ENCODE assay signal across 8 cellular contexts in genomic region chr11:8963569-8964323, GRCh38. TPM values are rescaled to one million over a fixed set of nuclear protein-coding genes. Genes with fewer than 3 reads are reported as not detected.
DNase-seq lines count a peak whose midpoint lies in the region; ATAC-seq and TF ChIP-seq lines count a peak whose summit lies in the region.

No MANE protein-coding gene starts in this region.

- H3K4me3 ChIP-seq in PC-9 (peak overlapping the region; percentile 59), fibroblast of pulmonary artery (replicated peaks; ENCODE audit: low read depth, low read length) (peak overlapping the region; percentile 90), neuron (ENCODE audit: low read length) (peak overlapping the region; percentile 94), suprapubic skin (peak overlapping the region; percentile 72)

- H3F3A ChIP-seq in PC-9 (ENCODE audit: insufficient read depth, low read depth) = no peaks in the 10 kb centered on the region

- intact Hi-C loops in PC-9 (cut with micrococcal nuclease; ENCODE audit: unreplicated experiment) = loop anchor here (1.0 to 10.0 kb wide), 3 partner anchors 176 to 739 kb away; no protein-coding TSS in a partner anchor

- no peaks in the 10 kb centered on the region for H4K20me1 ChIP-seq in PC-9 (ENCODE audit: insufficient read depth)

- TF ChIP-seq CTCF in PC-9 (conservative IDR thresholded peaks at IDR 0.05) (no peak), fibroblast of pulmonary artery (IDR thresholded peaks at IDR 0.05; ENCODE audit: low read length, missing control alignments) (no peak), suprapubic skin (IDR thresholded peaks at IDR 0.05) (no peak)

- H3K4me1 ChIP-seq in PC-9 (replicated peaks; ENCODE audit: insufficient read depth) (peaks cover 15% of the 10 kb centered on the region), neuron (ENCODE audit: insufficient read depth, low read length) (peaks cover 10% of the 10 kb centered on the region), suprapubic skin (peaks cover 35% of the 10 kb centered on the region)

- no TSS peak for BruUV-seq in PC-9 (replicated peaks; lab: Mats Ljungman, UMichigan)

- H3K79me2 ChIP-seq in PC-9 (ENCODE audit: low read depth) = peaks cover 28% of the 10 kb centered on the region

- CTCF ChIA-PET in PC-9 (lab: Charles Lee) = no interaction called here

- H3K36me3 ChIP-seq in PC-9 (ENCODE audit: low read depth) (no peaks in the 10 kb centered on the region), neuron (ENCODE audit: insufficient read depth, low read length) (no peaks in the 10 kb centered on the region), suprapubic skin (no peaks in the 10 kb centered on the region)

- H3K4me2 ChIP-seq in PC-9 = peak overlapping the region; percentile 92

- peak overlapping the region; percentile 90 for H2AFZ ChIP-seq in PC-9
- peak overlapping the region; percentile 65 for H2AFZ ChIP-seq in neuron (ENCODE audit: low read depth, low read length)

- peak; percentile 57 for ATAC-seq in GM21526 (IDR thresholded peaks at IDR 0.05; ENCODE audit: low FRiP score, unreplicated experiment)

- POLR2A ChIA-PET in PC-9 (lab: Charles Lee; ENCODE audit: unreplicated experiment) = interaction anchor here (0.5 kb wide), 1 partner anchor 246 kb away, joined by 3 read pairs; no protein-coding TSS in a partner anchor

- no peak overlapping the region for H3K27ac ChIP-seq in PC-9
- peak overlapping the region; percentile 97 for H3K27ac ChIP-seq in suprapubic skin

- no peaks in the 10 kb centered on the region for H3K9me2 ChIP-seq in PC-9 (ENCODE audit: insufficient read depth)

- DNase-seq in DMS 273 treated with DMSO at 0.1 percent for 48 hours (lab: John Stamatoyannopoulos, UW) = peak; percentile 29
- DNase-seq in HuH-7 (ENCODE audit: low spot score) = peak; percentile 77
- DNase-seq in PC-9 = peak; percentile 68 to 74
- peak; percentile 64 for DNase-seq in activated T-helper 9 cell treated with anti-CD3 and anti-CD28 coated beads, Interleukin-2, amount 50 U/mL, for 16 hours (ENCODE audit: low read depth)
- peak; percentile 63 for DNase-seq in fibroblast of pulmonary artery (ENCODE audit: low read depth)
- peak; percentile 90 to 92 for DNase-seq in suprapubic skin (ENCODE audit: low spot score in 2 of 2)

- WGBS in suprapubic skin = 5% methylated on average over 20 of the region's 39 CpGs

- H3K27me3 ChIP-seq in PC-9 (ENCODE audit: insufficient read depth, low read depth) = no peaks in the 10 kb centered on the region
- H3K27me3 ChIP-seq in neuron (ENCODE audit: insufficient read depth, low read length) = no peaks in the 10 kb centered on the region
- H3K27me3 ChIP-seq in suprapubic skin = no peaks in the 10 kb centered on the region

- H3K9me3 ChIP-seq in PC-9 (ENCODE audit: insufficient read depth, low read depth) = no peaks in the 10 kb centered on the region
- H3K9me3 ChIP-seq in neuron (ENCODE audit: low read length) = no peaks in the 10 kb centered on the region
- no peaks in the 10 kb centered on the region for H3K9me3 ChIP-seq in suprapubic skin

- TF ChIP-seq EP300 in suprapubic skin (IDR thresholded peaks at IDR 0.05) = no peak

- TF ChIP-seq POLR2A in suprapubic skin (IDR thresholded peaks at IDR 0.05) = no peak

RNA-seq across cellular contexts. Expression of gene TMEM9B, which starts 0.5 kb away (rescaled TPM):
- 12.0 and 13.4 TPM in 2 replicates for total RNA-seq in PC-9 (2021)
- total RNA-seq in suprapubic skin = 10 to 100 TPM; 27.4 to 63.9 (median 45.5) TPM

RNA-seq across cellular contexts. Expression of gene ASCL3, which starts 20.9 kb away (rescaled TPM):
- total RNA-seq in PC-9 (2021) = not detected in 2 replicates
- not detected for total RNA-seq in suprapubic skin

RNA-seq across cellular contexts. Expression of gene C11orf16, which starts 31.0 kb away (rescaled TPM):
- total RNA-seq in PC-9 (2021) (not detected in 2 replicates), suprapubic skin (not detected)

RNA-seq across cellular contexts. Expression of gene NRIP3, which starts 40.1 kb away (rescaled TPM):
- total RNA-seq in PC-9 (2021) = 1.1 and 2.1 TPM in 2 replicates
- 1 to 10 TPM in 1 of 4 donors, under 1 TPM in 3; 0.23 to 2.7 (median 0.89) TPM for total RNA-seq in suprapubic skin

RNA-seq across cellular contexts. Expression of gene AKIP1, which starts 52.8 kb away (rescaled TPM):
- total RNA-seq in PC-9 (2021) (16.7 and 17.7 TPM in 2 replicates), suprapubic skin (10 to 100 TPM in 2 of 4 donors, 1 to 10 TPM in 2; 4.6 to 15.7 (median 11.3) TPM)

Comparison
In these comparisons a context has a peak if more than half of its experiments do, and no peak if none do; other contexts are left out.
1. DNase-seq: peak in every context shown above with its lines; median percentile 91 in suprapubic skin; 77 in HuH-7; 71 in PC-9; 64 in activated T-helper 9 cell treated with anti-CD3 and anti-CD28 coated beads, Interleukin-2, amount 50 U/mL, for 16 hours; 63 in fibroblast of pulmonary artery; 29 in DMS 273 treated with DMSO at 0.1 percent for 48 hours.